5 cellular contexts compared by ENCODE assay signal in genomic region chr3:153115326-153115725, GRCh38.
"Had no signal": no experiment of that assay in that cellular context is flagged by ENCODE, and none has a peak within 500 bp of the region (broad histone marks: within the 10 kb centered on the region; RNA-seq: fewer than 3 reads in every experiment).

No MANE protein-coding gene starts in this region.

- H3K36me3 Mint-ChIP-seq: IgD-negative memory B cell had no signal

- H3K4me3 ChIP-seq: K562 had no signal

- DNase-seq: IMR-90 had no signal

- H3K4me3 Mint-ChIP-seq: IgD-negative memory B cell had no signal

- H3K27ac ChIP-seq: HL-60 had no signal

- H3K27ac Mint-ChIP-seq: IgD-negative memory B cell had no signal

- ATAC-seq: HepG2, K562 had no signal
